8 cellular contexts compared by ENCODE assay signal in genomic region chr6:692858-693736, GRCh38. TPM values are rescaled to one million over a fixed set of nuclear protein-coding genes. Genes with fewer than 3 reads are reported as not detected.
DNase-seq lines count a peak whose midpoint lies in the region; ATAC-seq and TF ChIP-seq lines count a peak whose summit lies in the region.

Gene EXOC2, minus strand, starts transcription at chr6:693139. Its CDS starts 55,321 bp downstream, at chr6:637818.

- H3K9ac ChIP-seq in mucosa of rectum (ENCODE audit: low read depth in 1 of 2, low read length in 2 of 2): peak within 1 kb of the TSS; percentile 73 to 93

- peak within 1 kb of the TSS; percentile 61 for H3K27ac Mint-ChIP-seq in Calu3 (ENCODE audit: unreplicated experiment)

- peak; percentile 79 for DNase-seq in Calu3
- DNase-seq in HPDE6-E6E7 (ENCODE audit: extremely low spot score): peak; percentile 73
- peak; percentile 92 for DNase-seq in OCI-M1 (lab: John Stamatoyannopoulos, UW)
- DNase-seq in activated T-cell treated with anti-CD3 and anti-CD28 coated beads for 48 hours (ENCODE audit: low read depth): peak; percentile 85
- peak; percentile 88 to 89 for DNase-seq in erythroblast (lab: John Stamatoyannopoulos, UW)
- DNase-seq in stimulated activated CD8-positive, alpha-beta memory T cell treated with anti-CD3 and anti-CD28 coated beads, Interleukin-4, amount 100 ng/mL, for 4 hours (ENCODE audit: low read depth in 2 of 2, low spot score in 1 of 2): peak; percentile 58 to 60

- peaks cover 18% of the 10 kb centered on the region for H3K27me3 Mint-ChIP-seq in Calu3 (ENCODE audit: unreplicated experiment)

- peak within 1 kb of the TSS; percentile 71 to 91 for H3K4me3 ChIP-seq in mucosa of rectum (ENCODE audit: low read length in 2 of 2)

- TF ChIP-seq POLR2A in erythroblast (IDR thresholded peaks at IDR 0.05; ENCODE audit: low read length): peak; percentile 77

- H3K36me3 ChIP-seq in mucosa of rectum (ENCODE audit: control insufficient read depth in 2 of 2, insufficient read depth in 2 of 2, low read length in 2 of 2): no peaks in the 10 kb centered on the region

- BruUV-seq in Calu3 (replicated peaks; lab: Mats Ljungman, UMichigan): no TSS peak

- H3K27ac ChIP-seq in mucosa of rectum (ENCODE audit: low read depth in 2 of 2, low read length in 2 of 2): peak within 1 kb of the TSS; percentile 76 to 87

- CTCF ChIA-PET in Calu3 (lab: Charles Lee): interaction anchor here (0.7 to 2.2 kb wide), 3 partner anchors 10 to 335 kb away, joined by 3 to 7 read pairs (median 5); no protein-coding TSS in a partner anchor

- H3K36me3 Mint-ChIP-seq in Calu3 (ENCODE audit: insufficient read depth, unreplicated experiment): peaks cover 14% of the 10 kb centered on the region

- H3K4me1 Mint-ChIP-seq in Calu3 (ENCODE audit: low read depth, unreplicated experiment): peaks cover 21% of the 10 kb centered on the region

- no peaks in the 10 kb centered on the region for H3K9me3 Mint-ChIP-seq in Calu3 (ENCODE audit: low read depth, unreplicated experiment)

- intact Hi-C loops in Calu3 (cut with micrococcal nuclease; ENCODE audit: unreplicated experiment): loop anchor here (1.0 kb wide), 1 partner anchor 9 kb away; no protein-coding TSS in a partner anchor

- peak within 1 kb of the TSS; percentile 90 for H3K4me3 Mint-ChIP-seq in Calu3 (ENCODE audit: low read depth, unreplicated experiment)

- no peak for TF ChIP-seq CTCF in Calu3 (IDR thresholded peaks at IDR 0.05; ENCODE audit: unreplicated experiment)

- H3K4me1 ChIP-seq in mucosa of rectum (ENCODE audit: control insufficient read depth in 2 of 2, insufficient read depth in 2 of 2, low read length in 2 of 2): peaks cover 10 to 14% of the 10 kb centered on the region in 2 donors

- no peaks in the 10 kb centered on the region for H3K9me3 ChIP-seq in mucosa of rectum (ENCODE audit: control insufficient read depth in 2 of 2, low read length in 2 of 2)

- peak; percentile 47 for ATAC-seq in GM19468 (IDR thresholded peaks at IDR 0.05; ENCODE audit: extremely low read depth, unreplicated experiment)

- H3K27me3 ChIP-seq in mucosa of rectum (ENCODE audit: control insufficient read depth in 2 of 2, insufficient read depth in 2 of 2, low read length in 2 of 2): no peaks in the 10 kb centered on the region

RNA-seq across cellular contexts. Expression of gene EXOC2, which starts in this region (rescaled TPM):
- total RNA-seq in Calu3 (2022): 13.2 TPM in 2 replicates

Comparison
In these comparisons a context has a peak if more than half of its experiments do, and no peak if none do; other contexts are left out.
1. Peak in every context shown above with its lines: DNase-seq, ATAC-seq, H3K4me3 ChIP-seq and H3K27ac ChIP-seq.